16 cellular contexts compared by ENCODE assay signal in the genomic region with DNA sequence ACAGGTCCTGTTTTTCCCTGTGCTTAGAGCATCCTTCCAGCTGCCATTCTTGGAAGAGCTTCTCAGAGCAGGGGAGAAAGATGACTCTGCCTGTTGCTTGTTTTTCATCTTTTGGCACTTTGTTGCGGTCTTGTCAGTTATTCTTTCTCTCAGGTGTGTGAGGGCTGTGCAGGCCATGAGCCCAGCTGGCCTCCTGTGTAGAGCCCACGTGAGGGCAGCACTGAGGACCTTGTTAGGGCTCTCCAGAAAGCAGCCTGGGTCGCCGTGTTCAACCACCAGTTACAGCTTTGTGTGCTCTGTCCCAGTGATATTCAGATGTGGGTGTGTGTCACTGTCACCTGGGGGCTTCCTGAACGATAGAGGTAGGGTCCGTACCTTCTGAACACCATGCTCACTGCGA. TPM values are rescaled to one million over a fixed set of nuclear protein-coding genes. Genes with fewer than 3 reads are reported as not detected.
DNase-seq lines count a peak whose midpoint lies in the region; ATAC-seq, FAIRE-seq and TF ChIP-seq lines count a peak whose summit lies in the region.
"Had no signal": no experiment of that assay in that cellular context is flagged by ENCODE, and none has a peak within 500 bp of the region (broad histone marks: within the 10 kb centered on the region; RNA-seq: fewer than 3 reads in every experiment).

No MANE protein-coding gene starts in this region.

- no peak overlapping the region for H3K27ac Mint-ChIP-seq in activated T-helper 2 cell treated with anti-CD3 and anti-CD28 coated beads, Interferon-gamma antibody, Interleukin-2, Interleukin-4, amounts not matched to agents 10 μg/mL and 5 μg/mL and 100 μg/mL, durations not matched to agents 14 hours and 24 hours and 36 hours

- intact Hi-C loops in kidney (cut with DNase I), result no loop called here
- intact Hi-C loops in activated T-helper 2 cell treated with anti-CD3 and anti-CD28 coated beads, Interferon-gamma antibody, Interleukin-2, Interleukin-4, amounts not matched to agents 10 μg/mL and 5 μg/mL and 100 μg/mL, durations not matched to agents 14 hours and 24 hours and 36 hours (cut with micrococcal nuclease), result no loop called here

- no peaks in the 10 kb centered on the region for H3K9me3 Mint-ChIP-seq in activated T-helper 2 cell treated with anti-CD3 and anti-CD28 coated beads, Interferon-gamma antibody, Interleukin-2, Interleukin-4, amounts not matched to agents 10 μg/mL and 5 μg/mL and 100 μg/mL, durations not matched to agents 14 hours and 24 hours and 36 hours

- FAIRE-seq in kidney (lab: Jason Lieb, UNC), result no peak

- H3K9ac ChIP-seq in kidney (ENCODE audit: low read length in 2 of 2), result no peak overlapping the region

- H3K36me3 ChIP-seq in kidney (ENCODE audit: control insufficient read depth in 1 of 2, insufficient read depth in 2 of 2, low read length in 2 of 2), result peaks cover 52 to 59% of the 10 kb centered on the region in 2 donors

- peaks cover 15% of the 10 kb centered on the region for H3K4me1 Mint-ChIP-seq in activated T-helper 2 cell treated with anti-CD3 and anti-CD28 coated beads, Interferon-gamma antibody, Interleukin-2, Interleukin-4, amounts not matched to agents 10 μg/mL and 5 μg/mL and 100 μg/mL, durations not matched to agents 14 hours and 24 hours and 36 hours (ENCODE audit: low read depth)

- TF ChIP-seq CTCF in HFF-Myc (IDR thresholded peaks at IDR 0.05; ENCODE audit: low read depth, low read length, missing control alignments) (peak; percentile 6), astrocyte of the cerebellum (IDR thresholded peaks at IDR 0.05; ENCODE audit: low read depth, low read length, missing control alignments) (peak; percentile 1), kidney (IDR thresholded peaks at IDR 0.05; ENCODE audit: borderline replicate concordance, extremely low read depth, insufficient read depth) (no peak)

- peaks cover 78% of the 10 kb centered on the region for H3K36me3 Mint-ChIP-seq in activated T-helper 2 cell treated with anti-CD3 and anti-CD28 coated beads, Interferon-gamma antibody, Interleukin-2, Interleukin-4, amounts not matched to agents 10 μg/mL and 5 μg/mL and 100 μg/mL, durations not matched to agents 14 hours and 24 hours and 36 hours (ENCODE audit: low read depth)

- H3K27me3 Mint-ChIP-seq in activated T-helper 2 cell treated with anti-CD3 and anti-CD28 coated beads, Interferon-gamma antibody, Interleukin-2, Interleukin-4, amounts not matched to agents 10 μg/mL and 5 μg/mL and 100 μg/mL, durations not matched to agents 14 hours and 24 hours and 36 hours (ENCODE audit: low read depth), result no peaks in the 10 kb centered on the region

- no peaks in the 10 kb centered on the region for H3K9me3 ChIP-seq in kidney (ENCODE audit: control insufficient read depth in 1 of 2, low read length in 2 of 2)
- H3K9me3 ChIP-seq: Peyer's patch had no signal

- in situ Hi-C loops in astrocyte of the cerebellum (cut with HindIII; ENCODE audit: low sequenced_read_pairs), result no loop called here

- H3K4me3 ChIP-seq in HFF-Myc (replicated peaks; ENCODE audit: low read depth, low read length), result no peak overlapping the region
- H3K4me3 ChIP-seq in astrocyte of the cerebellum (ENCODE audit: low read depth, low read length), result no peak overlapping the region
- H3K4me3 ChIP-seq in kidney (ENCODE audit: low read length in 2 of 2), result no peak overlapping the region
- H3K4me3 ChIP-seq: lung, Peyer's patch had no signal

- H3K4me3 Mint-ChIP-seq in activated T-helper 2 cell treated with anti-CD3 and anti-CD28 coated beads, Interferon-gamma antibody, Interleukin-2, Interleukin-4, amounts not matched to agents 10 μg/mL and 5 μg/mL and 100 μg/mL, durations not matched to agents 14 hours and 24 hours and 36 hours (ENCODE audit: low read depth), result no peak overlapping the region

- no peak for ATAC-seq in GM19035 (IDR thresholded peaks at IDR 0.05; ENCODE audit: unreplicated experiment)
- ATAC-seq: sciatic nerve had no signal

- H3K27ac ChIP-seq in kidney (ENCODE audit: low read depth in 2 of 2, low read length in 2 of 2), result no peak overlapping the region
- H3K27ac ChIP-seq: Peyer's patch had no signal

- DNase-seq in D341Med (ENCODE audit: low spot score) (peak; percentile 52), HFF-Myc (ENCODE audit: extremely low read depth, low read depth) (no peak), astrocyte of the cerebellum (ENCODE audit: low read depth) (no peak), kidney (peak; percentile 10), NCI-H1417 (lab: John Stamatoyannopoulos, UW) (no peak)
- DNase-seq in stimulated activated CD4-positive, alpha-beta T cell treated with anti-CD3 and anti-CD28 coated beads, Interleukin-12 subunit alpha, Interleukin-12 subunit beta, amount 100 ng/mL, for 4 hours, result no peak
- DNase-seq in activated T-helper 2 cell treated with anti-CD3 and anti-CD28 coated beads, Interferon-gamma antibody, Interleukin-2, Interleukin-4, amounts not matched to agents 10 μg/mL and 5 μg/mL and 100 μg/mL, durations not matched to agents 14 hours and 24 hours and 36 hours (ENCODE audit: low spot score), result no peak
- DNase-seq: C1 segment of cervical spinal cord; central memory CD4-positive, alpha-beta T cell; erythroblast; NCI-H1105; T1000 had no signal

- H3K4me1 ChIP-seq in kidney (ENCODE audit: control insufficient read depth in 1 of 2, insufficient read depth in 1 of 2, low read depth in 1 of 2, low read length in 2 of 2), result peaks cover 0 to 2% of the 10 kb centered on the region in 2 donors
- H3K4me1 ChIP-seq: Peyer's patch had no signal

RNA-seq across cellular contexts. Expression of a gene that starts 52.8 kb away (rescaled TPM):
- 22.0 TPM for total RNA-seq in kidney
- polyA plus RNA-seq in kidney (ENCODE audit: insufficient read depth, low read depth, low replicate concordance), result 15.1 TPM
- total RNA-seq in activated T-helper 2 cell treated with anti-CD3 and anti-CD28 coated beads, Interferon-gamma antibody, Interleukin-2, Interleukin-4, amounts not matched to agents 10 μg/mL and 5 μg/mL and 100 μg/mL, durations not matched to agents 14 hours and 24 hours and 36 hours, result 104 and 106 TPM in 2 replicates

RNA-seq across cellular contexts. Expression of a gene that starts 53.0 kb away (rescaled TPM):
- 4.3 TPM for total RNA-seq in kidney
- polyA plus RNA-seq in kidney (ENCODE audit: insufficient read depth, low read depth, low replicate concordance), result 4.3 TPM
- total RNA-seq in activated T-helper 2 cell treated with anti-CD3 and anti-CD28 coated beads, Interferon-gamma antibody, Interleukin-2, Interleukin-4, amounts not matched to agents 10 μg/mL and 5 μg/mL and 100 μg/mL, durations not matched to agents 14 hours and 24 hours and 36 hours, result 4.5 and 4.6 TPM in 2 replicates

Comparison
In these comparisons a context has a peak if more than half of its experiments do, and no peak if none do; other contexts are left out.
1. DNase-seq: peak in D341Med (single experiment) and kidney (single experiment); none in HFF-Myc (single experiment), astrocyte of the cerebellum (single experiment), NCI-H1417 (0 of 3), stimulated activated CD4-positive, alpha-beta T cell treated with anti-CD3 and anti-CD28 coated beads, Interleukin-12 subunit alpha, Interleukin-12 subunit beta, amount 100 ng/mL, for 4 hours (single experiment) and activated T-helper 2 cell treated with anti-CD3 and anti-CD28 coated beads, Interferon-gamma antibody, Interleukin-2, Interleukin-4, amounts not matched to agents 10 μg/mL and 5 μg/mL and 100 μg/mL, durations not matched to agents 14 hours and 24 hours and 36 hours (single experiment).